In genomic region chr9:116461632-116462031, GRCh38 we compare ENCODE assay signal across 35 cellular contexts.
"Had no signal": no experiment of that assay in that cellular context is flagged by ENCODE, and none has a peak within 500 bp of the region (broad histone marks: within the 10 kb centered on the region; RNA-seq: fewer than 3 reads in every experiment).

No MANE protein-coding gene starts in this region.

- DNase-seq: MG63, MM.1S, MV-4-11, NCI-H1048, NCI-H1092, NCI-H1092 treated with DMSO at 0.1 percent for 48 hours, NCI-H1105, NCI-H1105 treated with DMSO at 0.1 percent for 48 hours, NCI-H1417, NCI-H1417 treated with DMSO at 0.1 percent for 48 hours, NCI-H1436, NCI-H1436 treated with DMSO at 0.1 percent for 48 hours, NCI-H146, NCI-H1694, NCI-H1694 treated with DMSO at 0.1 percent for 48 hours, NCI-H187, NCI-H187 treated with DMSO at 0.1 percent for 48 hours, NCI-H1930, NCI-H2029, NCI-H2029 treated with DMSO at 0.1 percent for 48 hours, NCI-H2081, NCI-H2081 treated with DMSO at 0.1 percent for 48 hours, NCI-H2107, NCI-H2171, NCI-H2171 treated with DMSO at 0.1 percent for 48 hours, NCI-H2227 treated with DMSO at 0.1 percent for 48 hours, NCI-H226, NCI-H345, NCI-H446, NCI-H446 treated with DMSO at 0.1 percent for 48 hours, NCI-H510A, NCI-H510A treated with DMSO at 0.1 percent for 48 hours, NCI-H524, NCI-H524 treated with DMSO at 0.1 percent for 48 hours, NCI-H526 had no signal

- H3K4me3 ChIP-seq: MG63 had no signal

- H3K36me3 ChIP-seq: MG63 had no signal
